ENCODE assay signal across 27 cellular contexts in the genomic region with DNA sequence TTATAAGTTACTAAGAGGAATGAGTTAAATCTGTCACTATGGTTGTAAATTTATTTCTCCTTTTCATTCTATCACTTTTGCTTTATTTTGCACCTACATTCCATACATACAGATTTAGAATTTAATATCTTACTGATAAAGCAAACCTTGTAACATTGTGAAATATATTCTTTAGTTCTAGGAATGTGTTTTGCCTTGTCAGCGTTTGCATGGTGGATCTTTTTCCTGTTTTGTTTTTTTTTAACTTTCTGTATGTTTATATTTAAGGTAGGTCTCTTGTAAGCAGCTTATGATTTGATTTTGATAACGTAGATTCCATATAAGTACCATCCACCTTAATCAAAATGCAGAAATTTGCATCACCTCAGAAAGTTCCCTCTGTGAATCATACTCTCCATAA.
"Had no signal": no experiment of that assay in that cellular context is flagged by ENCODE, and none has a peak within 500 bp of the region (broad histone marks: within the 10 kb centered on the region; RNA-seq: fewer than 3 reads in every experiment).

No MANE protein-coding gene starts in this region.

- H3K27ac Mint-ChIP-seq: dendritic cell treated with granulocyte-macrophage colony-stimulating factor and Interleukin-4, amounts not matched to agents 40 ng/mL and 50 ng/mL, for 4 days; endodermal cell; nephron; neural progenitor cell; progenitor cell of endocrine pancreas had no signal

- DNase-seq: colonic mucosa; effector CD8-positive, alpha-beta T cell; endodermal cell; foreskin fibroblast; gastrocnemius medialis; head of caudate nucleus; left ventricle myocardium superior; lower lobe of right lung; stimulated activated CD4-positive, alpha-beta T cell treated with anti-CD3 and anti-CD28 coated beads, Interleukin-12 subunit alpha, Interleukin-12 subunit beta, amount 100 ng/mL, for 4 hours; stimulated activated CD4-positive, alpha-beta T cell treated with anti-CD3 and anti-CD28 coated beads, Interleukin-1b, Interleukin-23, amount 100 ng/mL, for 48 hours; stimulated activated CD4-positive, alpha-beta T cell treated with anti-CD3 and anti-CD28 coated beads, Interleukin-4, amount 100 ng/mL, for 1 hour; stimulated activated CD8-positive, alpha-beta memory T cell treated with anti-CD3 and anti-CD28 coated beads, Interleukin-4, amount 100 ng/mL, for 48 hours; stimulated activated naive CD4-positive, alpha-beta T cell treated with Interleukin-2 at 50 U/mL for 16 hours; upper lobe of left lung had no signal

- FAIRE-seq: keratinocyte, urothelium cell line had no signal

- H3K4me1 ChIP-seq: colonic mucosa, parathyroid adenoma had no signal

- H3K4me2 ChIP-seq: neural progenitor cell, smooth muscle cell had no signal

- H3K4me3 Mint-ChIP-seq: dendritic cell treated with granulocyte-macrophage colony-stimulating factor and Interleukin-4, amounts not matched to agents 40 ng/mL and 50 ng/mL, for 4 days; endodermal cell; nephron; neural progenitor cell had no signal

- H3K4me3 ChIP-seq: colonic mucosa, gastrocnemius medialis, lower lobe of right lung, neural progenitor cell, smooth muscle cell, thoracic aorta, tibial nerve, upper lobe of left lung had no signal

- H3K9me3 Mint-ChIP-seq: dendritic cell treated with granulocyte-macrophage colony-stimulating factor and Interleukin-4, amounts not matched to agents 40 ng/mL and 50 ng/mL, for 4 days; endodermal cell; nephron; neural progenitor cell had no signal

- H3K27me3 Mint-ChIP-seq: dendritic cell treated with granulocyte-macrophage colony-stimulating factor and Interleukin-4, amounts not matched to agents 40 ng/mL and 50 ng/mL, for 4 days; progenitor cell of endocrine pancreas had no signal

- ATAC-seq: esophagus mucosa, gastrocnemius medialis, left ventricle myocardium superior, lower lobe of right lung, sciatic nerve had no signal

- H3K9me3 ChIP-seq: colonic mucosa, gastrocnemius medialis, lower lobe of right lung, thoracic aorta, tibial nerve, upper lobe of left lung had no signal

- H3K27ac ChIP-seq: colonic mucosa, epithelial cell of prostate, gastrocnemius medialis, lower lobe of right lung, neural progenitor cell, parathyroid adenoma, thoracic aorta, tibial nerve, upper lobe of left lung had no signal
